Comparison of ENCODE assay signal across 11 cellular contexts in genomic region chr2:65397122-65397521, GRCh38. TPM values are rescaled to one million over a fixed set of nuclear protein-coding genes. Genes with fewer than 3 reads are reported as not detected.
DNase-seq lines count a peak whose midpoint lies in the region; ATAC-seq and TF ChIP-seq lines count a peak whose summit lies in the region.
"Had no signal": no experiment of that assay in that cellular context is flagged by ENCODE, and none has a peak within 500 bp of the region (broad histone marks: within the 10 kb centered on the region; RNA-seq: fewer than 3 reads in every experiment).

No MANE protein-coding gene starts in this region.

- H3K9me3 ChIP-seq in trophoblast cell (ENCODE audit: insufficient read depth, low read depth, low read length) (no peaks in the 10 kb centered on the region), H9 (ENCODE audit: control insufficient read depth, low read depth, low read length) (no peaks in the 10 kb centered on the region)
- H3K9me3 ChIP-seq: body of pancreas had no signal

- H4K91ac ChIP-seq in trophoblast cell (ENCODE audit: low read depth, low read length), result no peak overlapping the region
- H4K91ac ChIP-seq in H9 (ENCODE audit: insufficient read length, low read depth, low read length), result no peak overlapping the region

- H2BK120ac ChIP-seq in trophoblast cell (ENCODE audit: insufficient read depth, low read length, poor library complexity) (no peak overlapping the region), H9 (ENCODE audit: low read depth, low read length, poor library complexity, severe bottlenecking) (no peak overlapping the region)

- H3K79me1 ChIP-seq in trophoblast cell (ENCODE audit: low read length) (no peaks in the 10 kb centered on the region), H9 (ENCODE audit: insufficient read depth, low read depth, low read length, poor library complexity, severe bottlenecking) (peaks cover 4% of the 10 kb centered on the region)

- H4K8ac ChIP-seq in trophoblast cell (ENCODE audit: low read depth, low read length) (no peak overlapping the region), H9 (replicated peaks; ENCODE audit: insufficient read length, low read depth, low read length) (no peak overlapping the region)

- no peak overlapping the region for H3K4me2 ChIP-seq in trophoblast cell (ENCODE audit: low read length)
- H3K4me2 ChIP-seq in H9 (ENCODE audit: insufficient read depth, insufficient read length, low read length), result no peak overlapping the region

- H3K27me3 ChIP-seq in trophoblast cell (ENCODE audit: insufficient read depth, low read length) (no peaks in the 10 kb centered on the region), H9 (ENCODE audit: insufficient read depth, low read length) (no peaks in the 10 kb centered on the region)
- H3K27me3 ChIP-seq: body of pancreas had no signal

- no peak overlapping the region for H3K27ac Mint-ChIP-seq in H9

- H3K23ac ChIP-seq in trophoblast cell (ENCODE audit: low read length) (no peak overlapping the region), H9 (ENCODE audit: insufficient read length, low read depth, low read length) (no peak overlapping the region)

- no peaks in the 10 kb centered on the region for H3K36me3 ChIP-seq in trophoblast cell (ENCODE audit: control insufficient read depth in 1 of 2, insufficient read depth in 2 of 2, low read length in 2 of 2)

- H2BK20ac ChIP-seq in H9 (ENCODE audit: low read depth, low read length, poor library complexity, severe bottlenecking), result no peak overlapping the region

- H3K23me2 ChIP-seq in H9 (ENCODE audit: insufficient read length, low read depth, low read length, poor library complexity, severe bottlenecking), result no peaks in the 10 kb centered on the region

- ATAC-seq in HG02798 (IDR thresholded peaks at IDR 0.05; ENCODE audit: poor library complexity, unreplicated experiment), result peak; percentile 45

- H3K79me2 ChIP-seq in trophoblast cell (ENCODE audit: control insufficient read depth, insufficient read depth, low read length, poor library complexity) (no peaks in the 10 kb centered on the region), H9 (ENCODE audit: insufficient read depth, low read length) (0 out of 2 replicates have a peak, but pooled peaks cover 3% of the 10 kb centered on the region)

- H3K4me3 ChIP-seq in GM12865 (ENCODE audit: low read depth, low read length) (no peak overlapping the region), trophoblast cell (ENCODE audit: low read depth, low read length) (no peak overlapping the region)
- H3K4me3 ChIP-seq: body of pancreas had no signal

- H3K4me3 Mint-ChIP-seq in H9, result no peak overlapping the region

- H3K18ac ChIP-seq in trophoblast cell (ENCODE audit: low read length), result peak overlapping the region; percentile 59
- H3K18ac ChIP-seq in H9 (ENCODE audit: insufficient read length, low read depth, low read length), result no peak overlapping the region

- no peaks in the 10 kb centered on the region for H4K20me1 ChIP-seq in H9 (ENCODE audit: control insufficient read depth, insufficient read depth, insufficient read length)

- H3K27ac ChIP-seq in trophoblast cell (ENCODE audit: low read depth, low read length) (no peak overlapping the region), H9 (ENCODE audit: insufficient read length, low read depth, low read length) (no peak overlapping the region)
- H3K27ac ChIP-seq: body of pancreas had no signal

- H3K9ac ChIP-seq in trophoblast cell (ENCODE audit: low read length) (no peak overlapping the region), H9 (ENCODE audit: extremely low read depth, insufficient read length, low read length) (no peak overlapping the region)

- TF ChIP-seq CTCF in GM12865 (IDR thresholded peaks at IDR 0.05; ENCODE audit: insufficient read depth, low read depth, low read length, missing control alignments), result no peak
- no peak for TF ChIP-seq CTCF in H9 (conservative IDR thresholded peaks at IDR 0.05)

- peaks cover 19 to 23% of the 10 kb centered on the region in 2 experiments for H3K4me1 Mint-ChIP-seq in H9

- no CpG with 5 or more reads among the region's 2 CpGs for WGBS in trophoblast cell (ENCODE audit: extremely low coverage, insufficient coverage, insufficient read length)
- WGBS in H9 (ENCODE audit: extremely low coverage, insufficient read length, low lambda C conversion rate), result no CpG with 5 or more reads among the region's 2 CpGs

- H2AK5ac ChIP-seq in trophoblast cell (ENCODE audit: low read length) (no peak overlapping the region), H9 (ENCODE audit: insufficient read length, low read length) (no peak overlapping the region)

- H2BK12ac ChIP-seq in trophoblast cell (ENCODE audit: low read length) (no peak overlapping the region), H9 (ENCODE audit: insufficient read length, low read depth, low read length) (no peak overlapping the region)

- H2AFZ ChIP-seq in trophoblast cell (ENCODE audit: insufficient read depth, low read length, poor library complexity) (no peak overlapping the region), H9 (ENCODE audit: low read length) (no peak overlapping the region)

- peaks cover 0 to 2% of the 10 kb centered on the region in 2 experiments for H3K4me1 ChIP-seq in trophoblast cell (ENCODE audit: control insufficient read depth in 1 of 2, insufficient read depth in 2 of 2, low read length in 2 of 2)
- H3K4me1 ChIP-seq in H9 (ENCODE audit: insufficient read depth, low read length), result no peaks in the 10 kb centered on the region; the same call in 1 of the 2 replicates

- H3K9me3 Mint-ChIP-seq in H9, result no peaks in the 10 kb centered on the region

- H3K36me3 Mint-ChIP-seq in H9 (ENCODE audit: insufficient read depth in 1 of 3, low read depth in 3 of 3), result no peaks in the 10 kb centered on the region

- intact Hi-C loops in head of caudate nucleus (cut with DNase I), result no loop called here

- H3K27me3 Mint-ChIP-seq in H9 (ENCODE audit: low read depth), result no peaks in the 10 kb centered on the region; the same call in 1 of the 2 replicates

- peak overlapping the region; percentile 31 for H2BK5ac ChIP-seq in trophoblast cell (ENCODE audit: low read depth, low read length, poor library complexity)
- no peak overlapping the region for H2BK5ac ChIP-seq in H9 (ENCODE audit: insufficient read length, low read length)

- H2BK15ac ChIP-seq in H9 (ENCODE audit: low read depth, low read length), result no peak overlapping the region

- H3K4ac ChIP-seq in trophoblast cell (ENCODE audit: low read depth, low read length) (no peak overlapping the region), H9 (ENCODE audit: low read depth, low read length) (no peak overlapping the region)

- no peak overlapping the region for H3K14ac ChIP-seq in trophoblast cell (ENCODE audit: low read length)
- H3K14ac ChIP-seq in H9 (ENCODE audit: insufficient read depth, low read length), result no peak overlapping the region

- H3T11ph ChIP-seq in H9 (ENCODE audit: low read length), result no peak overlapping the region

- H4K12ac ChIP-seq in trophoblast cell (ENCODE audit: low read depth, low read length), result no peak overlapping the region

- no peak overlapping the region for H4K5ac ChIP-seq in H9 (ENCODE audit: insufficient read length, low read depth, low read length)

- DNase-seq in GM12865 (ENCODE audit: low read depth) (peak; percentile 32), astrocyte of the hippocampus (ENCODE audit: low read depth, low spot score) (peak; percentile 60), trophoblast cell (peak; percentile 29 to 56), GM19238 (ENCODE audit: insufficient read length, low spot score) (no peak), H9 (no peak), head of caudate nucleus (no peak), NCI-H2227 treated with DMSO at 0.1 percent for 48 hours (lab: John Stamatoyannopoulos, UW) (no peak)
- DNase-seq: body of pancreas, GOT3, Kasumi-1 had no signal

- H3K56ac ChIP-seq in H9 (ENCODE audit: insufficient read length, low read depth, low read length), result no peak overlapping the region

RNA-seq across cellular contexts. Expression of gene SPRED2, which starts 35.3 kb away (rescaled TPM):
- 12.0 and 12.8 TPM in 2 replicates for polyA plus RNA-seq in trophoblast cell (2013)
- total RNA-seq in H9 (2021), result 20.8 and 23.5 TPM in 2 replicates

Comparison
In these comparisons a context has a peak if more than half of its experiments do, and no peak if none do; other contexts are left out.
1. DNase-seq: peak in GM12865 (single experiment), astrocyte of the hippocampus (single experiment) and trophoblast cell (2 of 2); none in GM19238 (single experiment), H9 (single experiment), head of caudate nucleus (0 of 42) and NCI-H2227 treated with DMSO at 0.1 percent for 48 hours (single experiment).